In the genomic region with DNA sequence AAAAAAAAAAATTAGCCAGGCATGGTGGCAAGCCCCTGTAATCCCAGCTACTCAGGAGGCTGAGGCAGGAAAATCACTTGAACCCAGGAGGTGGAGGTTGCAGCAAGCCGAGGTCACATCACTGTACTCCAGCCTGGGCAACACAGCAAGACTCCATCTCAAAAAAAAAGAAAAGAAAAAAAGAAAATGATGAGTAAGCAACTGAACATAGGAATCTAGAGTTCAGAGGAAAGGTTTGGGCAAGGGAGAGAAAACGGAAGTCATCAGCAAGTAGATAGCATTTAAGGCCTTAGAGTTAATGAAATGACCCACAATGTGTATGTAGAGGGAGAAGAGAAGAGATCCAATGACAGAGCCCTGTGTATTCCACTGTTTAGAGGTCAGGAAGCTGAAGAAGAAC, we compare ENCODE assay signal across 9 cellular contexts. TPM values are rescaled to one million over a fixed set of nuclear protein-coding genes. Genes with fewer than 3 reads are reported as not detected.
"Had no signal": no experiment of that assay in that cellular context is flagged by ENCODE, and none has a peak within 500 bp of the region (broad histone marks: within the 10 kb centered on the region; RNA-seq: fewer than 3 reads in every experiment).

No MANE protein-coding gene starts in this region.

RNA-seq across cellular contexts. Expression of a gene that starts 21.3 kb away (rescaled TPM):
- total RNA-seq: lung microvascular endothelial cell had no signal

RNA-seq across cellular contexts. Expression of a gene that starts 53.8 kb away (rescaled TPM):
- total RNA-seq: dermis microvascular lymphatic vessel endothelial cell, gastrocnemius medialis, glomerular endothelial cell, kidney epithelial cell, lower leg skin, lung microvascular endothelial cell, mesothelial cell of epicardium, myocyte had no signal
- polyA plus RNA-seq: keratinocyte had no signal
